In the genomic region with DNA sequence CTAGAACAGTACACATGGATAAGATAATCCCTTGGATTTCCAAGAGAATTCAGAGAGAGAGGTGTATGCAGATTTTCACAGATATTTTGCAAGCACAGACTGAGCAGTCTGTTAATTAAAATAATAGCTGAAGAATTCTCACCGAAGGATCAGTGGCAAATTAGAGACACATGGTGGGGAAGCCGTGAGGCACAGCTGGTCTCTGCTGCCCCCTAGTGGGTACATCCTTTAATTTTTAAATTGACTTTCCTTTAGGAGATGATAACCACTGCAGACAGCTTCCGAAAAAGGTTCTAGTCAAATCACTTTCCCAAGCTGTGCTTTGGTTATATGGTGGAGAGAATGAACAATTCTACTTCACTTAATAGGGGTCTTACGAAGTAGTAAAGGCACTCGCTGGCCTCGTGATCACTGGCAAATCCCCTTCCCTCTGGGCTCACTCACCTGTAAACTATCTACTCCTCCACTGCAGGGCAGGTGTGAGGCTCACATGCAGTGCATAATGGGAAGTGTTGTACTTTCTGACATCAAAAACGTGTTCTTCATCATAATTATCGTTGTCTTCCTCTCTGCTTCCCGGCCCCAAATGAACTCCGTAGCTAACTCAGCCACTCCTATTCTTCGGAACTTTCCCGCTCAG, we compare ENCODE assay signal across 2 cellular contexts.
TF ChIP-seq lines count a peak whose summit lies in the region.

No MANE protein-coding gene starts in this region.

TF ChIP-seq in GM23338, 12 proteins besides CTCF, POLR2A, EP300 and RAD21 (continues in another document):
- no peak for TF ChIP-seq ZNF331 (CRISPR knock-in tag; IDR thresholded peaks at IDR 0.05; ENCODE audit: low read depth)
- no peak for TF ChIP-seq NANOG (IDR thresholded peaks at IDR 0.05; ENCODE audit: borderline replicate concordance)
- TF ChIP-seq POLR2AphosphoS5 (IDR thresholded peaks at IDR 0.05; ENCODE audit: low read depth), result no peak
- no peak for TF ChIP-seq EZH2 (IDR thresholded peaks at IDR 0.05; ENCODE audit: low read depth, unreplicated experiment)
- TF ChIP-seq, protein P1, sequence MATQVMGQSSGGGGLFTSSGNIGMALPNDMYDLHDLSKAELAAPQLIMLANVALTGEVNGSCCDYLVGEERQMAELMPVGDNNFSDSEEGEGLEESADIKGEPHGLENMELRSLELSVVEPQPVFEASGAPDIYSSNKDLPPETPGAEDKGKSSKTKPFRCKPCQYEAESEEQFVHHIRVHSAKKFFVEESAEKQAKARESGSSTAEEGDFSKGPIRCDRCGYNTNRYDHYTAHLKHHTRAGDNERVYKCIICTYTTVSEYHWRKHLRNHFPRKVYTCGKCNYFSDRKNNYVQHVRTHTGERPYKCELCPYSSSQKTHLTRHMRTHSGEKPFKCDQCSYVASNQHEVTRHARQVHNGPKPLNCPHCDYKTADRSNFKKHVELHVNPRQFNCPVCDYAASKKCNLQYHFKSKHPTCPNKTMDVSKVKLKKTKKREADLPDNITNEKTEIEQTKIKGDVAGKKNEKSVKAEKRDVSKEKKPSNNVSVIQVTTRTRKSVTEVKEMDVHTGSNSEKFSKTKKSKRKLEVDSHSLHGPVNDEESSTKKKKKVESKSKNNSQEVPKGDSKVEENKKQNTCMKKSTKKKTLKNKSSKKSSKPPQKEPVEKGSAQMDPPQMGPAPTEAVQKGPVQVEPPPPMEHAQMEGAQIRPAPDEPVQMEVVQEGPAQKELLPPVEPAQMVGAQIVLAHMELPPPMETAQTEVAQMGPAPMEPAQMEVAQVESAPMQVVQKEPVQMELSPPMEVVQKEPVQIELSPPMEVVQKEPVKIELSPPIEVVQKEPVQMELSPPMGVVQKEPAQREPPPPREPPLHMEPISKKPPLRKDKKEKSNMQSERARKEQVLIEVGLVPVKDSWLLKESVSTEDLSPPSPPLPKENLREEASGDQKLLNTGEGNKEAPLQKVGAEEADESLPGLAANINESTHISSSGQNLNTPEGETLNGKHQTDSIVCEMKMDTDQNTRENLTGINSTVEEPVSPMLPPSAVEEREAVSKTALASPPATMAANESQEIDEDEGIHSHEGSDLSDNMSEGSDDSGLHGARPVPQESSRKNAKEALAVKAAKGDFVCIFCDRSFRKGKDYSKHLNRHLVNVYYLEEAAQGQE (IDR thresholded peaks at IDR 0.05; ENCODE audit: unreplicated experiment), result no peak
- TF ChIP-seq, protein P2, sequence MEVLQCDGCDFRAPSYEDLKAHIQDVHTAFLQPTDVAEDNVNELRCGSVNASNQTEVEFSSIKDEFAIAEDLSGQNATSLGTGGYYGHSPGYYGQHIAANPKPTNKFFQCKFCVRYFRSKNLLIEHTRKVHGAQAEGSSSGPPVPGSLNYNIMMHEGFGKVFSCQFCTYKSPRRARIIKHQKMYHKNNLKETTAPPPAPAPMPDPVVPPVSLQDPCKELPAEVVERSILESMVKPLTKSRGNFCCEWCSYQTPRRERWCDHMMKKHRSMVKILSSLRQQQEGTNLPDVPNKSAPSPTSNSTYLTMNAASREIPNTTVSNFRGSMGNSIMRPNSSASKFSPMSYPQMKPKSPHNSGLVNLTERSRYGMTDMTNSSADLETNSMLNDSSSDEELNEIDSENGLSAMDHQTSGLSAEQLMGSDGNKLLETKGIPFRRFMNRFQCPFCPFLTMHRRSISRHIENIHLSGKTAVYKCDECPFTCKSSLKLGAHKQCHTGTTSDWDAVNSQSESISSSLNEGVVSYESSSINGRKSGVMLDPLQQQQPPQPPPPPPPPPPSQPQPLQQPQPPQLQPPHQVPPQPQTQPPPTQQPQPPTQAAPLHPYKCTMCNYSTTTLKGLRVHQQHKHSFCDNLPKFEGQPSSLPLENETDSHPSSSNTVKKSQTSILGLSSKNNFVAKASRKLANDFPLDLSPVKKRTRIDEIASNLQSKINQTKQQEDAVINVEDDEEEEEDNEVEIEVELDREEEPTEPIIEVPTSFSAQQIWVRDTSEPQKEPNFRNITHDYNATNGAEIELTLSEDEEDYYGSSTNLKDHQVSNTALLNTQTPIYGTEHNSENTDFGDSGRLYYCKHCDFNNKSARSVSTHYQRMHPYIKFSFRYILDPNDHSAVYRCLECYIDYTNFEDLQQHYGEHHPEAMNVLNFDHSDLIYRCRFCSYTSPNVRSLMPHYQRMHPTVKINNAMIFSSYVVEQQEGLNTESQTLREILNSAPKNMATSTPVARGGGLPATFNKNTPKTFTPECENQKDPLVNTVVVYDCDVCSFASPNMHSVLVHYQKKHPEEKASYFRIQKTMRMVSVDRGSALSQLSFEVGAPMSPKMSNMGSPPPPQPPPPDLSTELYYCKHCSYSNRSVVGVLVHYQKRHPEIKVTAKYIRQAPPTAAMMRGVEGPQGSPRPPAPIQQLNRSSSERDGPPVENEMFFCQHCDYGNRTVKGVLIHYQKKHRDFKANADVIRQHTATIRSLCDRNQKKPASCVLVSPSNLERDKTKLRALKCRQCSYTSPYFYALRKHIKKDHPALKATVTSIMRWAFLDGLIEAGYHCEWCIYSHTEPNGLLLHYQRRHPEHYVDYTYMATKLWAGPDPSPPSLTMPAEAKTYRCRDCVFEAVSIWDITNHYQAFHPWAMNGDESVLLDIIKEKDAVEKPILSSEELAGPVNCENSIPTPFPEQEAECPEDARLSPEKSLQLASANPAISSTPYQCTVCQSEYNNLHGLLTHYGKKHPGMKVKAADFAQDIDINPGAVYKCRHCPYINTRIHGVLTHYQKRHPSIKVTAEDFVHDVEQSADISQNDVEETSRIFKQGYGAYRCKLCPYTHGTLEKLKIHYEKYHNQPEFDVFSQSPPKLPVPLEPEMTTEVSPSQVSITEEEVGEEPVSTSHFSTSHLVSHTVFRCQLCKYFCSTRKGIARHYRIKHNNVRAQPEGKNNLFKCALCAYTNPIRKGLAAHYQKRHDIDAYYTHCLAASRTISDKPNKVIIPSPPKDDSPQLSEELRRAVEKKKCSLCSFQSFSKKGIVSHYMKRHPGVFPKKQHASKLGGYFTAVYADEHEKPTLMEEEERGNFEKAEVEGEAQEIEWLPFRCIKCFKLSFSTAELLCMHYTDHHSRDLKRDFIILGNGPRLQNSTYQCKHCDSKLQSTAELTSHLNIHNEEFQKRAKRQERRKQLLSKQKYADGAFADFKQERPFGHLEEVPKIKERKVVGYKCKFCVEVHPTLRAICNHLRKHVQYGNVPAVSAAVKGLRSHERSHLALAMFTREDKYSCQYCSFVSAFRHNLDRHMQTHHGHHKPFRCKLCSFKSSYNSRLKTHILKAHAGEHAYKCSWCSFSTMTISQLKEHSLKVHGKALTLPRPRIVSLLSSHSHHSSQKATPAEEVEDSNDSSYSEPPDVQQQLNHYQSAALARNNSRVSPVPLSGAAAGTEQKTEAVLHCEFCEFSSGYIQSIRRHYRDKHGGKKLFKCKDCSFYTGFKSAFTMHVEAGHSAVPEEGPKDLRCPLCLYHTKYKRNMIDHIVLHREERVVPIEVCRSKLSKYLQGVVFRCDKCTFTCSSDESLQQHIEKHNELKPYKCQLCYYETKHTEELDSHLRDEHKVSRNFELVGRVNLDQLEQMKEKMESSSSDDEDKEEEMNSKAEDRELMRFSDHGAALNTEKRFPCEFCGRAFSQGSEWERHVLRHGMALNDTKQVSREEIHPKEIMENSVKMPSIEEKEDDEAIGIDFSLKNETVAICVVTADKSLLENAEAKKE (CRISPR knock-in tag; IDR thresholded peaks at IDR 0.05), result no peak
- TF ChIP-seq ZNF114 (CRISPR knock-in tag; IDR thresholded peaks at IDR 0.05), result no peak
- no peak for TF ChIP-seq EZH2phosphoT487 (IDR thresholded peaks at IDR 0.05; ENCODE audit: unreplicated experiment)

TF ChIP-seq in HepG2, 621 proteins besides CTCF, POLR2A, EP300 and RAD21:
- no peak for TF ChIP-seq GFI1 (CRISPR knock-in tag; IDR thresholded peaks at IDR 0.05; ENCODE audit: borderline replicate concordance)
- TF ChIP-seq ZNF788 (CRISPR knock-in tag; IDR thresholded peaks at IDR 0.05; ENCODE audit: borderline replicate concordance), result no peak
- TF ChIP-seq, protein P3, sequence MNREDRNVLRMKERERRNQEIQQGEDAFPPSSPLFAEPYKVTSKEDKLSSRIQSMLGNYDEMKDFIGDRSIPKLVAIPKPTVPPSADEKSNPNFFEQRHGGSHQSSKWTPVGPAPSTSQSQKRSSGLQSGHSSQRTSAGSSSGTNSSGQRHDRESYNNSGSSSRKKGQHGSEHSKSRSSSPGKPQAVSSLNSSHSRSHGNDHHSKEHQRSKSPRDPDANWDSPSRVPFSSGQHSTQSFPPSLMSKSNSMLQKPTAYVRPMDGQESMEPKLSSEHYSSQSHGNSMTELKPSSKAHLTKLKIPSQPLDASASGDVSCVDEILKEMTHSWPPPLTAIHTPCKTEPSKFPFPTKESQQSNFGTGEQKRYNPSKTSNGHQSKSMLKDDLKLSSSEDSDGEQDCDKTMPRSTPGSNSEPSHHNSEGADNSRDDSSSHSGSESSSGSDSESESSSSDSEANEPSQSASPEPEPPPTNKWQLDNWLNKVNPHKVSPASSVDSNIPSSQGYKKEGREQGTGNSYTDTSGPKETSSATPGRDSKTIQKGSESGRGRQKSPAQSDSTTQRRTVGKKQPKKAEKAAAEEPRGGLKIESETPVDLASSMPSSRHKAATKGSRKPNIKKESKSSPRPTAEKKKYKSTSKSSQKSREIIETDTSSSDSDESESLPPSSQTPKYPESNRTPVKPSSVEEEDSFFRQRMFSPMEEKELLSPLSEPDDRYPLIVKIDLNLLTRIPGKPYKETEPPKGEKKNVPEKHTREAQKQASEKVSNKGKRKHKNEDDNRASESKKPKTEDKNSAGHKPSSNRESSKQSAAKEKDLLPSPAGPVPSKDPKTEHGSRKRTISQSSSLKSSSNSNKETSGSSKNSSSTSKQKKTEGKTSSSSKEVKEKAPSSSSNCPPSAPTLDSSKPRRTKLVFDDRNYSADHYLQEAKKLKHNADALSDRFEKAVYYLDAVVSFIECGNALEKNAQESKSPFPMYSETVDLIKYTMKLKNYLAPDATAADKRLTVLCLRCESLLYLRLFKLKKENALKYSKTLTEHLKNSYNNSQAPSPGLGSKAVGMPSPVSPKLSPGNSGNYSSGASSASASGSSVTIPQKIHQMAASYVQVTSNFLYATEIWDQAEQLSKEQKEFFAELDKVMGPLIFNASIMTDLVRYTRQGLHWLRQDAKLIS (CRISPR knock-in tag; IDR thresholded peaks at IDR 0.05), result no peak
- TF ChIP-seq HNRNPL (IDR thresholded peaks at IDR 0.05; ENCODE audit: low read depth, low read length), result no peak
- TF ChIP-seq, protein P4, sequence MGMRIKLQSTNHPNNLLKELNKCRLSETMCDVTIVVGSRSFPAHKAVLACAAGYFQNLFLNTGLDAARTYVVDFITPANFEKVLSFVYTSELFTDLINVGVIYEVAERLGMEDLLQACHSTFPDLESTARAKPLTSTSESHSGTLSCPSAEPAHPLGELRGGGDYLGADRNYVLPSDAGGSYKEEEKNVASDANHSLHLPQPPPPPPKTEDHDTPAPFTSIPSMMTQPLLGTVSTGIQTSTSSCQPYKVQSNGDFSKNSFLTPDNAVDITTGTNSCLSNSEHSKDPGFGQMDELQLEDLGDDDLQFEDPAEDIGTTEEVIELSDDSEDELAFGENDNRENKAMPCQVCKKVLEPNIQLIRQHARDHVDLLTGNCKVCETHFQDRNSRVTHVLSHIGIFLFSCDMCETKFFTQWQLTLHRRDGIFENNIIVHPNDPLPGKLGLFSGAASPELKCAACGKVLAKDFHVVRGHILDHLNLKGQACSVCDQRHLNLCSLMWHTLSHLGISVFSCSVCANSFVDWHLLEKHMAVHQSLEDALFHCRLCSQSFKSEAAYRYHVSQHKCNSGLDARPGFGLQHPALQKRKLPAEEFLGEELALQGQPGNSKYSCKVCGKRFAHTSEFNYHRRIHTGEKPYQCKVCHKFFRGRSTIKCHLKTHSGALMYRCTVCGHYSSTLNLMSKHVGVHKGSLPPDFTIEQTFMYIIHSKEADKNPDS (CRISPR knock-in tag; IDR thresholded peaks at IDR 0.05), result no peak
- TF ChIP-seq MAFF (IDR thresholded peaks at IDR 0.05; ENCODE audit: low read depth, low read length), result no peak
- no peak for TF ChIP-seq ZNF468 (CRISPR knock-in tag; IDR thresholded peaks at IDR 0.05)
- TF ChIP-seq ZNF331 (CRISPR knock-in tag; IDR thresholded peaks at IDR 0.05), result no peak
- TF ChIP-seq ZSCAN21 (CRISPR knock-in tag; IDR thresholded peaks at IDR 0.05; ENCODE audit: borderline replicate concordance), result no peak
- 0 out of 2 replicates have a peak, but pooled peaks have one; percentile 27 for TF ChIP-seq ELF3 (CRISPR knock-in tag; IDR thresholded peaks at IDR 0.05)
- no peak for TF ChIP-seq CCDC6 (CRISPR knock-in tag; IDR thresholded peaks at IDR 0.05)
- no peak for TF ChIP-seq CHD2 (IDR thresholded peaks at IDR 0.05; ENCODE audit: low read depth, low read length)
- TF ChIP-seq SMC3 (IDR thresholded peaks at IDR 0.05; ENCODE audit: low read length), result peak; percentile 90
- TF ChIP-seq STAG1 (CRISPR knock-in tag; IDR thresholded peaks at IDR 0.05), result peak; percentile 91
- 0 out of 2 replicates have a peak, but pooled peaks have one; percentile 14 for TF ChIP-seq SAP130 (CRISPR knock-in tag; IDR thresholded peaks at IDR 0.05; ENCODE audit: low read depth)
- TF ChIP-seq ZNF558 (CRISPR knock-in tag; IDR thresholded peaks at IDR 0.05; ENCODE audit: borderline replicate concordance), result no peak
TF ChIP-seq in HepG2: peak in this region for 4.
